In genomic region chr15:34855893-34856292, GRCh38 we compare ENCODE assay signal across 10 cellular contexts.
DNase-seq lines count a peak whose midpoint lies in the region; ATAC-seq and TF ChIP-seq lines count a peak whose summit lies in the region.
"Had no signal": no experiment of that assay in that cellular context is flagged by ENCODE, and none has a peak within 500 bp of the region (broad histone marks: within the 10 kb centered on the region; RNA-seq: fewer than 3 reads in every experiment).

No MANE protein-coding gene starts in this region.

- DNase-seq in A172 (ENCODE audit: low spot score) (peak; percentile 19), HT1080 (ENCODE audit: low read depth) (peak; percentile 65), cardiac fibroblast (ENCODE audit: low read depth in 2 of 2) (peak; percentile 10 to 23), iris pigment epithelial cell (ENCODE audit: low read depth) (peak; percentile 7), DMS114 treated with DMSO at 0.1 percent for 48 hours (lab: John Stamatoyannopoulos, UW; ENCODE audit: unreplicated experiment) (no peak)
- no peak for DNase-seq in activated effector memory CD4-positive, alpha-beta T cell treated with Interleukin-2 at 50 U/mL for 16 hours
- no peak for DNase-seq in naive thymus-derived CD8-positive, alpha-beta T cell

- H3K4me1 Mint-ChIP-seq in naive thymus-derived CD8-positive, alpha-beta T cell = peaks cover 0 to 9% (median 1%) of the 10 kb centered on the region in 4 donors

- H3K27ac Mint-ChIP-seq in naive thymus-derived CD8-positive, alpha-beta T cell = no peak overlapping the region
- H3K27ac Mint-ChIP-seq: T-helper 1 cell treated with Interleukin-12 subunit alpha and Interleukin-12 subunit beta and Interleukin-4 antibody, amounts not matched to agents 30 μg/mL and 1 μg/mL, for 36 hours had no signal

- TF ChIP-seq CTCF in cardiac fibroblast (IDR thresholded peaks at IDR 0.05; ENCODE audit: low read depth, low read length) = no peak

- no peak overlapping the region for H3K4me3 ChIP-seq in cardiac fibroblast (replicated peaks in 1 of 2; ENCODE audit: low read depth in 2 of 2, low read length in 2 of 2)

- no peak overlapping the region for H3K4me3 Mint-ChIP-seq in naive thymus-derived CD8-positive, alpha-beta T cell
- H3K4me3 Mint-ChIP-seq: B cell; T-helper 1 cell treated with Interleukin-12 subunit alpha and Interleukin-12 subunit beta and Interleukin-4 antibody, amounts not matched to agents 30 μg/mL and 1 μg/mL, for 36 hours had no signal

- no peaks in the 10 kb centered on the region for H3K9me3 Mint-ChIP-seq in naive thymus-derived CD8-positive, alpha-beta T cell
- H3K9me3 Mint-ChIP-seq: T-helper 1 cell treated with Interleukin-12 subunit alpha and Interleukin-12 subunit beta and Interleukin-4 antibody, amounts not matched to agents 30 μg/mL and 1 μg/mL, for 36 hours had no signal

- no peak for ATAC-seq in GM19452 (IDR thresholded peaks at IDR 0.05; ENCODE audit: unreplicated experiment)
- no peak for ATAC-seq in naive thymus-derived CD8-positive, alpha-beta T cell

- H3K36me3 Mint-ChIP-seq in naive thymus-derived CD8-positive, alpha-beta T cell = peaks cover 0 to 62% (median 36%) of the 10 kb centered on the region in 3 donors

- POLR2A ChIA-PET in naive thymus-derived CD8-positive, alpha-beta T cell (lab: Charles Lee) = no interaction called here

- H3K27me3 Mint-ChIP-seq in naive thymus-derived CD8-positive, alpha-beta T cell = no peaks in the 10 kb centered on the region
- H3K27me3 Mint-ChIP-seq: B cell had no signal

Comparison
In these comparisons a context has a peak if more than half of its experiments do, and no peak if none do; other contexts are left out.
1. DNase-seq: peak in A172 (single experiment), HT1080 (single experiment), cardiac fibroblast (2 of 2) and iris pigment epithelial cell (single experiment); none in activated effector memory CD4-positive, alpha-beta T cell treated with Interleukin-2 at 50 U/mL for 16 hours (single experiment), DMS114 treated with DMSO at 0.1 percent for 48 hours (single experiment) and naive thymus-derived CD8-positive, alpha-beta T cell (0 of 10).